ENCODE assay signal across 24 cellular contexts in genomic region chr17:66172144-66172543, GRCh38. TPM values are rescaled to one million over a fixed set of nuclear protein-coding genes. Genes with fewer than 3 reads are reported as not detected.
DNase-seq lines count a peak whose midpoint lies in the region; ATAC-seq, FAIRE-seq and TF ChIP-seq lines count a peak whose summit lies in the region.
"Had no signal": no experiment of that assay in that cellular context is flagged by ENCODE, and none has a peak within 500 bp of the region (broad histone marks: within the 10 kb centered on the region; RNA-seq: fewer than 3 reads in every experiment).

No MANE protein-coding gene starts in this region.

- H3K9ac ChIP-seq in neuronal stem cell (ENCODE audit: low read depth, low read length, poor library complexity) = no peak overlapping the region
- H3K9ac ChIP-seq: GM23248 had no signal

- no peak overlapping the region for H3K4me3 ChIP-seq in A673 (ENCODE audit: low read depth, low read length, poor library complexity, severe bottlenecking)
- H3K4me3 ChIP-seq in left ventricle myocardium inferior = no peak overlapping the region
- no peak overlapping the region for H3K4me3 ChIP-seq in neuronal stem cell (ENCODE audit: low read length in 2 of 2)
- H3K4me3 ChIP-seq: GM23248, HAP-1 had no signal

- H3K18ac ChIP-seq in neuronal stem cell (ENCODE audit: low read length) = no peak overlapping the region

- H3K4me3 Mint-ChIP-seq in nephron progenitor cell = no peak overlapping the region
- H3K4me3 Mint-ChIP-seq in T-helper 2 cell treated with Interferon-gamma antibody and Interleukin-4, amounts not matched to agents 5 μg/mL and 100 μg/mL, for 36 hours = no peak overlapping the region
- H3K4me3 Mint-ChIP-seq in naive thymus-derived CD8-positive, alpha-beta T cell = no peak overlapping the region
- H3K4me3 Mint-ChIP-seq: CD4-positive, CD25-positive, alpha-beta regulatory T cell; CD8-positive, alpha-beta memory T cell had no signal

- POLR2A ChIA-PET in A673 (lab: Charles Lee; ENCODE audit: low non-redundant PET) = no interaction called here
- POLR2A ChIA-PET in naive thymus-derived CD8-positive, alpha-beta T cell (lab: Charles Lee) = no interaction called here

- no peak overlapping the region for H2BK12ac ChIP-seq in neuronal stem cell (ENCODE audit: low read length)

- CTCF ChIA-PET in A673 (lab: Charles Lee) = no interaction called here

- BruUV-seq in A673 (replicated peaks; lab: Mats Ljungman, UMichigan) = no TSS peak

- H3K27me3 Mint-ChIP-seq in nephron progenitor cell (ENCODE audit: low read depth, poor library complexity) = no peaks in the 10 kb centered on the region
- H3K27me3 Mint-ChIP-seq in T-helper 2 cell treated with Interferon-gamma antibody and Interleukin-4, amounts not matched to agents 5 μg/mL and 100 μg/mL, for 36 hours (ENCODE audit: low read depth) = peaks cover 11% of the 10 kb centered on the region
- no peaks in the 10 kb centered on the region for H3K27me3 Mint-ChIP-seq in naive thymus-derived CD8-positive, alpha-beta T cell
- H3K27me3 Mint-ChIP-seq: CD4-positive, CD25-positive, alpha-beta regulatory T cell; CD8-positive, alpha-beta memory T cell had no signal

- H2AFZ ChIP-seq in neuronal stem cell (ENCODE audit: low read length) = no peak overlapping the region
- H2AFZ ChIP-seq: GM23248 had no signal

- peaks cover 45% of the 10 kb centered on the region for H3K36me3 Mint-ChIP-seq in nephron progenitor cell (ENCODE audit: low read depth)
- H3K36me3 Mint-ChIP-seq in T-helper 2 cell treated with Interferon-gamma antibody and Interleukin-4, amounts not matched to agents 5 μg/mL and 100 μg/mL, for 36 hours (ENCODE audit: low read depth) = no peaks in the 10 kb centered on the region
- H3K36me3 Mint-ChIP-seq in naive thymus-derived CD8-positive, alpha-beta T cell = no peaks in the 10 kb centered on the region
- H3K36me3 Mint-ChIP-seq: CD4-positive, CD25-positive, alpha-beta regulatory T cell; CD8-positive, alpha-beta memory T cell had no signal

- no peak overlapping the region for H3K4ac ChIP-seq in neuronal stem cell (ENCODE audit: low read length)

- no peaks in the 10 kb centered on the region for H3K79me1 ChIP-seq in neuronal stem cell (ENCODE audit: low read depth, low read length)

- no peak overlapping the region for H3K4me2 ChIP-seq in neuronal stem cell (ENCODE audit: insufficient read depth, low read length, poor library complexity, severe bottlenecking)

- H3K14ac ChIP-seq in neuronal stem cell (ENCODE audit: low read length) = no peak overlapping the region

- peaks cover 12% of the 10 kb centered on the region for H3K4me1 Mint-ChIP-seq in nephron progenitor cell
- H3K4me1 Mint-ChIP-seq in T-helper 2 cell treated with Interferon-gamma antibody and Interleukin-4, amounts not matched to agents 5 μg/mL and 100 μg/mL, for 36 hours (ENCODE audit: low read depth) = no peaks in the 10 kb centered on the region
- no peaks in the 10 kb centered on the region for H3K4me1 Mint-ChIP-seq in naive thymus-derived CD8-positive, alpha-beta T cell
- H3K4me1 Mint-ChIP-seq: CD4-positive, CD25-positive, alpha-beta regulatory T cell; CD8-positive, alpha-beta memory T cell had no signal

- intact Hi-C loops in A673 (cut with micrococcal nuclease; ENCODE audit: unreplicated experiment) (no loop called here), left ventricle myocardium inferior (cut with micrococcal nuclease) (no loop called here)

- no peak overlapping the region for H4K8ac ChIP-seq in neuronal stem cell (ENCODE audit: low read depth, low read length)

- no peaks in the 10 kb centered on the region for H3K27me3 ChIP-seq in A673 (replicated peaks; ENCODE audit: insufficient read depth, low read depth, low read length, poor library complexity)
- no peaks in the 10 kb centered on the region for H3K27me3 ChIP-seq in left ventricle myocardium inferior (ENCODE audit: low read depth)
- no peaks in the 10 kb centered on the region for H3K27me3 ChIP-seq in neuronal stem cell (ENCODE audit: control insufficient read depth in 3 of 3, insufficient read depth in 3 of 3, low read depth in 1 of 3, low read length in 3 of 3)
- H3K27me3 ChIP-seq: BE2C had no signal

- ATAC-seq in naive thymus-derived CD8-positive, alpha-beta T cell = no peak

- no peak overlapping the region for H2BK15ac ChIP-seq in neuronal stem cell (ENCODE audit: low read length)

- no peak overlapping the region for H3K23ac ChIP-seq in neuronal stem cell (ENCODE audit: low read depth, low read length, poor library complexity)

- H3K27ac ChIP-seq in A673 (ENCODE audit: low read depth, low read length, poor library complexity, severe bottlenecking) (peak overlapping the region; percentile 1), left ventricle myocardium inferior (replicated peaks) (peak overlapping the region; percentile 68), neuronal stem cell (replicated peaks; ENCODE audit: low read length) (no peak overlapping the region)
- H3K27ac ChIP-seq: GM23248, HL-60 had no signal

- H3K36me3 ChIP-seq in A673 (ENCODE audit: insufficient read depth, low read length, poor library complexity, severe bottlenecking) = peaks cover 25% of the 10 kb centered on the region
- H3K36me3 ChIP-seq in left ventricle myocardium inferior = peaks cover 11% of the 10 kb centered on the region
- H3K36me3 ChIP-seq in neuronal stem cell (replicated peaks in 1 of 2; ENCODE audit: control insufficient read depth in 2 of 2, insufficient read depth in 2 of 2, low read length in 2 of 2) = peaks cover 2 to 75% of the 10 kb centered on the region in 2 donors
- H3K36me3 ChIP-seq: BE2C, HAP-1 had no signal

- DNase-seq in A673 (ENCODE audit: low spot score) = no peak
- DNase-seq in HTR-8/SVneo (ENCODE audit: insufficient read length, low spot score) = no peak
- DNase-seq in left ventricle myocardium inferior = no peak
- no peak for DNase-seq in nephron progenitor cell
- DNase-seq in T-helper 2 cell treated with Interferon-gamma antibody and Interleukin-4, amounts not matched to agents 5 μg/mL and 100 μg/mL, for 36 hours (ENCODE audit: low spot score) = no peak
- DNase-seq in neuronal stem cell (ENCODE audit: low spot score) = no peak
- no peak for DNase-seq in naive thymus-derived CD8-positive, alpha-beta T cell
- DNase-seq: ACHN; BE2C; C1 segment of cervical spinal cord; CD4-positive, CD25-positive, alpha-beta regulatory T cell; CD8-positive, alpha-beta memory T cell; COR-L47; DMS 273 treated with DMSO at 0.1 percent for 48 hours; GDM1; GM23248; IMR-90 had no signal

- H3K9me3 ChIP-seq in A673 (ENCODE audit: low read depth, low read length, poor library complexity, severe bottlenecking) = no peaks in the 10 kb centered on the region
- H3K9me3 ChIP-seq in left ventricle myocardium inferior (replicated peaks) = no peaks in the 10 kb centered on the region
- peaks cover 0 to 4% of the 10 kb centered on the region in 2 donors for H3K9me3 ChIP-seq in neuronal stem cell (replicated peaks in 1 of 2; ENCODE audit: control insufficient read depth in 2 of 2, insufficient read depth in 1 of 2, low read depth in 1 of 2, low read length in 2 of 2)
- H3K9me3 ChIP-seq: BE2C, HAP-1 had no signal

- no peak for TF ChIP-seq CTCF in A673 (conservative IDR thresholded peaks at IDR 0.05; ENCODE audit: low read depth, low read length)
- TF ChIP-seq CTCF in left ventricle myocardium inferior (IDR thresholded peaks at IDR 0.05; ENCODE audit: borderline replicate concordance) = no peak
- no peak for TF ChIP-seq CTCF in nephron progenitor cell (IDR thresholded peaks at IDR 0.05)

- H4K91ac ChIP-seq in neuronal stem cell (ENCODE audit: low read depth, low read length, poor library complexity) = no peak overlapping the region

- peak; percentile 20 for FAIRE-seq in HTR-8/SVneo (lab: Jason Lieb, UNC)
- FAIRE-seq: GM12892, GM18507 had no signal

- H3K9me3 Mint-ChIP-seq in nephron progenitor cell = no peaks in the 10 kb centered on the region
- no peaks in the 10 kb centered on the region for H3K9me3 Mint-ChIP-seq in T-helper 2 cell treated with Interferon-gamma antibody and Interleukin-4, amounts not matched to agents 5 μg/mL and 100 μg/mL, for 36 hours
- no peaks in the 10 kb centered on the region for H3K9me3 Mint-ChIP-seq in naive thymus-derived CD8-positive, alpha-beta T cell
- H3K9me3 Mint-ChIP-seq: CD8-positive, alpha-beta memory T cell had no signal

- H3K4me1 ChIP-seq in A673 (ENCODE audit: insufficient read depth, low read length, poor library complexity, severe bottlenecking) (peaks cover 9% of the 10 kb centered on the region), left ventricle myocardium inferior (peaks cover 28% of the 10 kb centered on the region), neuronal stem cell (ENCODE audit: control insufficient read depth in 2 of 2, insufficient read depth in 1 of 2, low read depth in 1 of 2, low read length in 2 of 2) (peaks cover 0 to 4% of the 10 kb centered on the region in 2 donors)
- H3K4me1 ChIP-seq: BE2C, HAP-1 had no signal

- WGBS in neuronal stem cell (ENCODE audit: extremely low coverage in 2 of 2, insufficient read length in 2 of 2, insufficient replicate concordance in 1 of 2), 2 donors = no CpG with 5 or more reads among the region's 5 CpGs

- H3K27ac Mint-ChIP-seq in nephron progenitor cell = peak overlapping the region; percentile 68
- H3K27ac Mint-ChIP-seq in T-helper 2 cell treated with Interferon-gamma antibody and Interleukin-4, amounts not matched to agents 5 μg/mL and 100 μg/mL, for 36 hours = no peak overlapping the region
- no peak overlapping the region for H3K27ac Mint-ChIP-seq in naive thymus-derived CD8-positive, alpha-beta T cell

- no peak overlapping the region for H2BK120ac ChIP-seq in neuronal stem cell (ENCODE audit: low read depth, low read length)

- no peak overlapping the region for H2AK5ac ChIP-seq in neuronal stem cell (ENCODE audit: low read depth, low read length)

- no peak overlapping the region for H2BK5ac ChIP-seq in neuronal stem cell (ENCODE audit: low read length)

RNA-seq across cellular contexts. Expression of gene CEP112, which starts 19.8 kb away (rescaled TPM):
- total RNA-seq in A673 (2021) (27.2 and 28.0 TPM in 2 replicates), left ventricle myocardium inferior (14.5 TPM)
- 9.3 TPM for polyA plus RNA-seq in neuronal stem cell (2013, experiment 1 of 2)
- polyA plus RNA-seq in neuronal stem cell (2013, experiment 2 of 2) = 9.7 TPM
- 1 to 10 TPM; 1.7 to 2.0 TPM for total RNA-seq in naive thymus-derived CD8-positive, alpha-beta T cell
- polyA plus RNA-seq in naive thymus-derived CD8-positive, alpha-beta T cell = under 1 TPM in 1 of 3 donors, not detected in 2; 0.27 TPM

RNA-seq across cellular contexts. Expression of gene APOH, which starts 57.1 kb away (rescaled TPM):
- total RNA-seq in A673 (2021) (0.44 and 1.4 TPM in 2 replicates), left ventricle myocardium inferior (not detected)
- polyA plus RNA-seq in neuronal stem cell (2013, experiment 1 of 2) = not detected
- not detected for polyA plus RNA-seq in neuronal stem cell (2013, experiment 2 of 2)
- total RNA-seq in naive thymus-derived CD8-positive, alpha-beta T cell = not detected
- not detected for polyA plus RNA-seq in naive thymus-derived CD8-positive, alpha-beta T cell
- total RNA-seq: A172; CD4-positive, CD25-positive, alpha-beta regulatory T cell; CD8-positive, alpha-beta memory T cell; GM23248; H4; HT1080; IMR-90 had no signal
- polyA plus RNA-seq: CD4-positive, CD25-positive, alpha-beta regulatory T cell; CD8-positive, alpha-beta memory T cell; GM23248; IMR-90 had no signal
